ENCODE assay signal across 8 cellular contexts in the genomic region with DNA sequence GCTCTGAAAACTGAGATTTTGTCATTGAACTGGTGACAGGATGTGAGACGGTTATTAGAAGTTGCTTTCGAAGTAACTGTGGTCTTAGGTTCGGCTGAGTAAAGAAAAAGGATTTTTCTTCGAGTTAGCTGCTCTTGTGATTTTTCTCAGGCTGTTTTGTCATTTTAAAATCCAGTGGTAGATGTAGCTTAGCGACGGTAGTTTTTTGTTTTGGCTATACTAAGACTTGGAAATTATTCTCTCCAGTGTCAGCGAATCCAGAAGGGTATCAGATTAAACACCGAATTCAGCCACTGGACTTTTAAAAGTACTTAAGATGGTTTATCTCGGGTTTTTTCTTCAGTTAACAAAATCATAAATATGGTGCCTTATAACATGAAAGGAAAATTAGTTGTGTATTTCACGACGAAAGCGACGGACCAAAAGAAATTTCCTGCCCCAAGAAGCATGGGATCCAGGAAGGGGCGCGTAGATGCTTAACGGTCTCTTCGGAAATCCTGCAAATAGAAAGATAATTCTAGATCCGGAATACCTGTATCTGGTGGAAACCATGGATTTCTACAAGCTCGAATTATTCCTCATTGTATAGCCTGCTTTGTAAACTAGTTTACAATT. TPM values are rescaled to one million over a fixed set of nuclear protein-coding genes. Genes with fewer than 3 reads are reported as not detected.
A peak's percentile ranks its signal among the peaks of the same experiment; 100 is the strongest.
DNase-seq lines count a peak whose midpoint lies in the region; ATAC-seq and TF ChIP-seq lines count a peak whose summit lies in the region.

No MANE protein-coding gene starts in this region.

- intact Hi-C loops in Calu3 (cut with micrococcal nuclease; ENCODE audit: unreplicated experiment) (no loop called here), Panc1 (cut with micrococcal nuclease; ENCODE audit: unreplicated experiment) (no loop called here), ovary (cut with DNase I) (loop anchor here in 1 of 4 donors (5.0 kb wide), 1 partner anchor 325 kb away; a partner anchor contains a TSS)

- POLR2A ChIA-PET in Panc1 (lab: Charles Lee), result no interaction called here

- no peaks in the 10 kb centered on the region for H3K27me3 Mint-ChIP-seq in Calu3 (ENCODE audit: unreplicated experiment)

- no peak for ATAC-seq in Panc1
- ATAC-seq in GM19328 (IDR thresholded peaks at IDR 0.05; ENCODE audit: unreplicated experiment), result no peak
- no peak for ATAC-seq in GM21526 (IDR thresholded peaks at IDR 0.05; ENCODE audit: low FRiP score, unreplicated experiment)
- ATAC-seq in GM21390 (IDR thresholded peaks at IDR 0.05; ENCODE audit: unreplicated experiment), result no peak

- H3K27ac Mint-ChIP-seq in Calu3 (ENCODE audit: unreplicated experiment), result peak overlapping the region; percentile 73

- peaks cover 13% of the 10 kb centered on the region for H3K4me1 Mint-ChIP-seq in Calu3 (ENCODE audit: low read depth, unreplicated experiment)

- BruUV-seq in Calu3 (replicated peaks; lab: Mats Ljungman, UMichigan) (TSS peak; percentile 76), Panc1 (replicated peaks; lab: Mats Ljungman, UMichigan) (TSS peak; percentile 95)

- in situ Hi-C loops in Panc1 (cut with HindIII; ENCODE audit: low pct_unique_long_range_greater_than_20kb, low sequenced_read_pairs), result no loop called here

- peaks cover 56% of the 10 kb centered on the region for H3K36me3 Mint-ChIP-seq in Calu3 (ENCODE audit: insufficient read depth, unreplicated experiment)

- no peak for TF ChIP-seq POLR2A in ovary (IDR thresholded peaks at IDR 0.05)

- H3K9me3 ChIP-seq in Panc1 (ENCODE audit: control insufficient read depth, insufficient read depth, low read depth, low read length), result no peaks in the 10 kb centered on the region
- no peaks in the 10 kb centered on the region for H3K9me3 ChIP-seq in ovary

- peak overlapping the region; percentile 73 for H3K4me3 Mint-ChIP-seq in Calu3 (ENCODE audit: low read depth, unreplicated experiment)

- DNase-seq in Calu3, result no peak
- no peak for DNase-seq in Panc1 (ENCODE audit: low read depth, low spot score)
- DNase-seq in epithelial cell of prostate (ENCODE audit: low read depth, low spot score), result no peak
- DNase-seq in ovary, result no peak
- DNase-seq in NOMO-1 treated with DMSO at 0.1 percent for 48 hours (lab: John Stamatoyannopoulos, UW; ENCODE audit: unreplicated experiment), result no peak

- no peaks in the 10 kb centered on the region; the same call in none of the 2 replicates for H3K36me3 ChIP-seq in Panc1 (ENCODE audit: control insufficient read depth, insufficient read depth, low read length)
- no peaks in the 10 kb centered on the region for H3K36me3 ChIP-seq in ovary

- CTCF ChIA-PET in Calu3 (lab: Charles Lee), result interaction anchor here (0.5 to 0.6 kb wide), 2 partner anchors 81 to 111 kb away, joined by 3 read pairs; no protein-coding TSS in a partner anchor
- CTCF ChIA-PET in Panc1 (lab: Charles Lee), result interaction anchor here (0.6 to 0.7 kb wide), 2 partner anchors 107 to 111 kb away, joined by 6 to 12 read pairs; no protein-coding TSS in a partner anchor

- TF ChIP-seq CTCF in Calu3 (IDR thresholded peaks at IDR 0.05; ENCODE audit: unreplicated experiment) (no peak), Panc1 (IDR thresholded peaks at IDR 0.05) (no peak), ovary (IDR thresholded peaks at IDR 0.05) (no peak)

- 64 to 70% (median 66%) methylated on average over 19 of the region's 19 CpGs for WGBS in ovary, 3 donors

- peak overlapping the region; percentile 96 for H3K27ac ChIP-seq in Panc1 (ENCODE audit: low read length)
- H3K27ac ChIP-seq in epithelial cell of prostate, result peak overlapping the region; percentile 92
- H3K27ac ChIP-seq in ovary, result peak overlapping the region; percentile 84 to 92

- H3K4me1 ChIP-seq in Panc1 (ENCODE audit: control insufficient read depth, insufficient read depth, low read length), result peaks cover 22% of the 10 kb centered on the region
- H3K4me1 ChIP-seq in ovary (ENCODE audit: insufficient read depth), result peaks cover 3% of the 10 kb centered on the region

- TF ChIP-seq EP300 in ovary (IDR thresholded peaks at IDR 0.05), result no peak

- H3K9me3 Mint-ChIP-seq in Calu3 (ENCODE audit: low read depth, unreplicated experiment), result no peaks in the 10 kb centered on the region

- H3K27me3 ChIP-seq in Panc1 (ENCODE audit: control insufficient read depth, insufficient read depth, low read length) (no peaks in the 10 kb centered on the region), ovary (no peaks in the 10 kb centered on the region)

- peak overlapping the region; percentile 57 to 86 for H3K4me3 ChIP-seq in Panc1 (ENCODE audit: low read depth in 2 of 2, low read length in 2 of 2)
- H3K4me3 ChIP-seq in ovary, result peak overlapping the region; percentile 85

RNA-seq across cellular contexts. Expression of a gene that starts 1.2 kb away (rescaled TPM):
- total RNA-seq in Calu3 (2022) (8.7 and 9.3 TPM in 2 replicates), Panc1 (2021; ENCODE audit: unreplicated experiment) (5.6 TPM), ovary (1 to 10 TPM; 6.1 to 9.8 (median 6.9) TPM)
- polyA plus RNA-seq in Panc1 (2012; ENCODE audit: insufficient read length), result not detected
- polyA plus RNA-seq in ovary, result 1 to 10 TPM; 5.1 to 8.5 TPM

RNA-seq across cellular contexts. Expression of a gene that starts 27.2 kb away (rescaled TPM):
- total RNA-seq in Calu3 (2022) (0.31 TPM in 1 of 2 replicates, not detected in the other), Panc1 (2021; ENCODE audit: unreplicated experiment) (8.9 TPM), ovary (10 to 100 TPM in 4 of 7 donors, 1 to 10 TPM in 3; 3.8 to 70.4 (median 19.1) TPM)
- 7.1 TPM for polyA plus RNA-seq in Panc1 (2012; ENCODE audit: insufficient read length)
- polyA plus RNA-seq in ovary, result 10 to 100 TPM; 12.7 to 31.0 TPM

RNA-seq across cellular contexts. Expression of a gene that starts 56.5 kb away (rescaled TPM):
- total RNA-seq in Calu3 (2022) (not detected in 2 replicates), Panc1 (2021; ENCODE audit: unreplicated experiment) (not detected), ovary (not detected)
- not detected for polyA plus RNA-seq in Panc1 (2012; ENCODE audit: insufficient read length)
- polyA plus RNA-seq in ovary, result under 1 TPM in 1 of 2 donors, not detected in 1; 0.18 TPM
